In genomic region chr9:134659688-134660131, GRCh38 we compare ENCODE assay signal across 22 cellular contexts. TPM values are rescaled to one million over a fixed set of nuclear protein-coding genes. Genes with fewer than 3 reads are reported as not detected.
DNase-seq lines count a peak whose midpoint lies in the region; ATAC-seq and TF ChIP-seq lines count a peak whose summit lies in the region.
"Had no signal": no experiment of that assay in that cellular context is flagged by ENCODE, and none has a peak within 500 bp of the region (broad histone marks: within the 10 kb centered on the region; RNA-seq: fewer than 3 reads in every experiment).

No MANE protein-coding gene starts in this region.

- H3K4me1 ChIP-seq in mucosa of descending colon (ENCODE audit: low read depth) (no peaks in the 10 kb centered on the region), suprapubic skin (peaks cover 37% of the 10 kb centered on the region)
- H3K4me1 ChIP-seq: adrenal gland, HAP-1 had no signal

- H3K4me1 Mint-ChIP-seq in HFFc6 (ENCODE audit: low read depth) (peaks cover 59% of the 10 kb centered on the region), chondrocyte (ENCODE audit: low read depth) (peaks cover 71% of the 10 kb centered on the region)
- H3K4me1 Mint-ChIP-seq: CD4-positive, alpha-beta memory T cell; neural progenitor cell had no signal

- TF ChIP-seq POLR2A in suprapubic skin (IDR thresholded peaks at IDR 0.05) = no peak

- H3K36me3 ChIP-seq in mucosa of descending colon (ENCODE audit: low read depth) (no peaks in the 10 kb centered on the region), suprapubic skin (no peaks in the 10 kb centered on the region)
- H3K36me3 ChIP-seq: adrenal gland, HAP-1, neural progenitor cell, WERI-Rb-1 had no signal

- no peak for DNase-seq in HFFc6
- DNase-seq in chondrocyte (ENCODE audit: low spot score) = peak; percentile 58
- DNase-seq in mucosa of descending colon = peak in 2 of 3 donors; percentile 8 to 25
- no peak for DNase-seq in suprapubic skin (ENCODE audit: low spot score in 2 of 2)
- no peak for DNase-seq in NCI-H2196 treated with DMSO at 0.1 percent for 48 hours (lab: John Stamatoyannopoulos, UW; ENCODE audit: unreplicated experiment)
- no peak for DNase-seq in epidermal melanocyte (ENCODE audit: insufficient read length, low spot score)
- DNase-seq in DMS79 (lab: John Stamatoyannopoulos, UW) = no peak
- DNase-seq in DMS153 (lab: John Stamatoyannopoulos, UW) = no peak
- DNase-seq: activated CD4-positive, alpha-beta T cell treated with anti-CD3 and anti-CD28 coated beads, Interleukin-2, amount 50 U/mL, for 1 hour; activated effector memory CD4-positive, alpha-beta T cell treated with Interleukin-2 at 50 U/mL for 16 hours; adrenal gland; CD4-positive, alpha-beta memory T cell; central memory CD4-positive, alpha-beta T cell; KG1; NCI-H1694 treated with DMSO at 0.1 percent for 48 hours; NCI-H226; PC-9 had no signal

- TF ChIP-seq CTCF in HFFc6 (IDR thresholded peaks at IDR 0.05) = no peak
- no peak for TF ChIP-seq CTCF in chondrocyte (IDR thresholded peaks at IDR 0.05)
- TF ChIP-seq CTCF in mucosa of descending colon (IDR thresholded peaks at IDR 0.05) = no peak
- TF ChIP-seq CTCF in suprapubic skin (IDR thresholded peaks at IDR 0.05) = no peak

- no peaks in the 10 kb centered on the region for H3K27me3 ChIP-seq in suprapubic skin
- H3K27me3 ChIP-seq: adrenal gland, neural progenitor cell had no signal

- TF ChIP-seq EP300 in suprapubic skin (IDR thresholded peaks at IDR 0.05) = no peak

- ATAC-seq in mucosa of descending colon = no peak
- ATAC-seq: GM12878 had no signal

- intact Hi-C loops in mucosa of descending colon (cut with DNase I, micrococcal nuclease) = no loop called here

- 77% methylated on average over 13 of the region's 14 CpGs for WGBS in suprapubic skin

- H3K27ac ChIP-seq in suprapubic skin = peak overlapping the region; percentile 14
- H3K27ac ChIP-seq: adrenal gland, neural progenitor cell, PC-9 had no signal

- H3K9me3 Mint-ChIP-seq in HFFc6 (no peaks in the 10 kb centered on the region; the same call in 1 of the 2 replicates), chondrocyte (ENCODE audit: low read depth) (no peaks in the 10 kb centered on the region)

- H3K4me3 ChIP-seq in mucosa of descending colon (no peak overlapping the region), suprapubic skin (no peak overlapping the region)
- H3K4me3 ChIP-seq: adrenal gland, GM12878, HAP-1, neural progenitor cell, PC-9 had no signal

- H3K9me3 ChIP-seq in mucosa of descending colon (peaks cover 12% of the 10 kb centered on the region), suprapubic skin (no peaks in the 10 kb centered on the region)
- H3K9me3 ChIP-seq: adrenal gland, HAP-1 had no signal

- H3K4me3 Mint-ChIP-seq in HFFc6 (no peak overlapping the region), chondrocyte (ENCODE audit: unreplicated experiment) (no peak overlapping the region)
- H3K4me3 Mint-ChIP-seq: CD4-positive, alpha-beta memory T cell; neural progenitor cell had no signal

- peaks cover 12% of the 10 kb centered on the region for H3K27me3 Mint-ChIP-seq in HFFc6 (ENCODE audit: insufficient read depth)
- H3K27me3 Mint-ChIP-seq in chondrocyte (ENCODE audit: low read depth) = no peaks in the 10 kb centered on the region

- H3K27ac Mint-ChIP-seq in HFFc6 (peak overlapping the region; percentile 95), chondrocyte (ENCODE audit: unreplicated experiment) (peak overlapping the region; percentile 99)
- H3K27ac Mint-ChIP-seq: CD4-positive, alpha-beta memory T cell; neural progenitor cell had no signal

- H3K36me3 Mint-ChIP-seq in HFFc6 (ENCODE audit: low read depth) (peaks cover 32% of the 10 kb centered on the region), chondrocyte (ENCODE audit: low read depth) (peaks cover 20% of the 10 kb centered on the region)
- H3K36me3 Mint-ChIP-seq: neural progenitor cell had no signal

RNA-seq across cellular contexts. Expression of gene COL5A1, which starts 18.1 kb away (rescaled TPM):
- 100 to 1,000 TPM; 196 to 308 (median 225) TPM for total RNA-seq in HFFc6 (2021; fragmentation: NEBNext Ultra II Directional; extraction: Animal tissue kit (Norgen Biotek cat#: 25700))
- total RNA-seq in chondrocyte (2,235 to 2,410 TPM (median 2,315 TPM) in 3 replicates), mucosa of descending colon (10 to 100 TPM in 2 of 3 donors, 1 to 10 TPM in 1; 8.6 to 62.3 (median 22.2) TPM), suprapubic skin (10 to 100 TPM in 3 of 4 donors, 1 to 10 TPM in 1; 8.6 to 16.5 (median 15.4) TPM)
- total RNA-seq: SK-MEL-5 had no signal

Comparison
In these comparisons a context has a peak if more than half of its experiments do, and no peak if none do; other contexts are left out.
1. DNase-seq: peak in chondrocyte (single experiment) and mucosa of descending colon (2 of 3); none in HFFc6 (single experiment), suprapubic skin (0 of 2), NCI-H2196 treated with DMSO at 0.1 percent for 48 hours (single experiment), epidermal melanocyte (single experiment), DMS79 (single experiment) and DMS153 (single experiment).